8 cellular contexts compared by ENCODE assay signal in the genomic region with DNA sequence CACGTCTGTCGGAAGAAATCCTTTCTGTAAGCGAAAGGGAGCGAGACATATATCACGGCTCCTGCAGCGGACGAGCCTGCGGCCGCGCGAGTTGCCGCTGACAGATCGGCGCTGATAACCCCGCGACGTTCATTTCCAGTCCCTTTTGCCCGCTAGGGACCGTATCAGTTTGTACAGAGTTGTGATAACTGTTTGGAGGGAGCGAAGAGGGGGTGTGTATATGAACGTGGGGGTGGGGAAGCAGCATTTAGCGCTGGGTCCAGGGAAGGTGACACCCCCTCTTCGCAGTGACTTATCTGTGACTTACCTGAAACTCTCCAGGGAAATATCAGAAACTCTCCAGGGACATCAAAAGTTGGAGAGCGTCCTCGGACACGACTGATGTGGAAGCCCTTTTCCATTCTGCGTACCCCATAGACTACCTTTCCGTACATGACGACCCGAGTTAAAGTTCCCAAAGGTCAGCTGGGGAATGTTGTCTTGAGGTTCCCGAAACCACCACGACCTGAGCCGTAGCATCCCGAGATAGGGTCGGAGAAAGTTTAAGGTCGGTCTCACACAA. TPM values are rescaled to one million over a fixed set of nuclear protein-coding genes. Genes with fewer than 3 reads are reported as not detected.
DNase-seq lines count a peak whose midpoint lies in the region; ATAC-seq and TF ChIP-seq lines count a peak whose summit lies in the region.

No MANE protein-coding gene starts in this region.

- peaks cover 4% of the 10 kb centered on the region for H3K36me3 Mint-ChIP-seq in activated T-helper 17 cell treated with anti-CD3 and anti-CD28 coated beads, Interleukin-2, amount 50 U/mL, for 72 hours (ENCODE audit: low read depth)

- no peaks in the 10 kb centered on the region for H3K9me3 ChIP-seq in testis

- no peaks in the 10 kb centered on the region for H3K9me3 Mint-ChIP-seq in activated T-helper 17 cell treated with anti-CD3 and anti-CD28 coated beads, Interleukin-2, amount 50 U/mL, for 72 hours

- peak; percentile 24 for DNase-seq in stimulated activated CD4-positive, alpha-beta T cell treated with anti-CD3 and anti-CD28 coated beads, Interleukin-15, amount 100 ng/mL, for 24 hours
- DNase-seq in stimulated activated CD4-positive, alpha-beta T cell treated with anti-CD3 and anti-CD28 coated beads, Interleukin-12 subunit alpha, Interleukin-12 subunit beta, amount 100 ng/mL, for 4 hours, result no peak
- DNase-seq in testis (peak; percentile 57), GM03348 (ENCODE audit: low spot score) (no peak), NK-92 (lab: John Stamatoyannopoulos, UW; ENCODE audit: unreplicated experiment) (no peak)

- no peaks in the 10 kb centered on the region for H3K4me1 Mint-ChIP-seq in activated T-helper 17 cell treated with anti-CD3 and anti-CD28 coated beads, Interleukin-2, amount 50 U/mL, for 72 hours

- peaks cover 3% of the 10 kb centered on the region for H3K27me3 ChIP-seq in testis

- 5 to 7% methylated on average over 23 to 36 of the region's 36 CpGs for WGBS in testis, 2 donors

- no peak for TF ChIP-seq POLR2A in testis (IDR thresholded peaks at IDR 0.05)

- H3K4me1 ChIP-seq in testis, result peaks cover 12% of the 10 kb centered on the region

- TF ChIP-seq CTCF in testis (IDR thresholded peaks at IDR 0.05), result peak in 1 of 3 experiments; percentile 15

- H3K4me3 ChIP-seq in iPS-11a (ENCODE audit: low read depth, low read length) (peak overlapping the region; percentile 56), testis (peak overlapping the region; percentile 80)

- no peaks in the 10 kb centered on the region for H3K36me3 ChIP-seq in testis (ENCODE audit: low read depth, missing control alignments)

- no peak overlapping the region for H3K27ac Mint-ChIP-seq in activated T-helper 17 cell treated with anti-CD3 and anti-CD28 coated beads, Interleukin-2, amount 50 U/mL, for 72 hours

- intact Hi-C loops in testis (cut with DNase I; ENCODE audit: low total_unique reads), result loop anchor here (5.0 kb wide), 1 partner anchor 394 kb away; no protein-coding TSS in a partner anchor

- H3K27ac ChIP-seq in testis, result peak overlapping the region in 1 of 2 donors; percentile 97

- peak overlapping the region; percentile 22 for H3K4me3 Mint-ChIP-seq in activated T-helper 17 cell treated with anti-CD3 and anti-CD28 coated beads, Interleukin-2, amount 50 U/mL, for 72 hours

- peaks cover 39% of the 10 kb centered on the region for H3K27me3 Mint-ChIP-seq in activated T-helper 17 cell treated with anti-CD3 and anti-CD28 coated beads, Interleukin-2, amount 50 U/mL, for 72 hours

- no peak for ATAC-seq in activated T-helper 17 cell treated with anti-CD3 and anti-CD28 coated beads, Interleukin-2, amount 50 U/mL, for 72 hours (replicated peaks)
- no peak for ATAC-seq in esophagus mucosa

RNA-seq across cellular contexts. Expression of a gene that starts 0.9 kb away (rescaled TPM):
- not detected for total RNA-seq in activated T-helper 17 cell treated with anti-CD3 and anti-CD28 coated beads, Interleukin-2, amount 50 U/mL, for 72 hours
- total RNA-seq in testis (10 to 100 TPM; 50.5 to 54.6 TPM), esophagus mucosa (0.32 TPM)
- 13.8 TPM for polyA plus RNA-seq in testis (ENCODE audit: insufficient read depth, low read depth, low replicate concordance)

Comparison
In these comparisons a context has a peak if more than half of its experiments do, and no peak if none do; other contexts are left out.
1. DNase-seq: peak in stimulated activated CD4-positive, alpha-beta T cell treated with anti-CD3 and anti-CD28 coated beads, Interleukin-15, amount 100 ng/mL, for 24 hours (single experiment) and testis (single experiment); none in stimulated activated CD4-positive, alpha-beta T cell treated with anti-CD3 and anti-CD28 coated beads, Interleukin-12 subunit alpha, Interleukin-12 subunit beta, amount 100 ng/mL, for 4 hours (single experiment), GM03348 (single experiment) and NK-92 (single experiment).
2. RNA of a gene that starts 0.9 kb away (total RNA-seq): 50.5 to 54.6 TPM in testis; 0.32 TPM in esophagus mucosa (single experiment) and not detected in activated T-helper 17 cell treated with anti-CD3 and anti-CD28 coated beads, Interleukin-2, amount 50 U/mL, for 72 hours; every median in the first group is over 10 times any median in the second.